ENCODE assay signal across 1 cellular context in the genomic region with DNA sequence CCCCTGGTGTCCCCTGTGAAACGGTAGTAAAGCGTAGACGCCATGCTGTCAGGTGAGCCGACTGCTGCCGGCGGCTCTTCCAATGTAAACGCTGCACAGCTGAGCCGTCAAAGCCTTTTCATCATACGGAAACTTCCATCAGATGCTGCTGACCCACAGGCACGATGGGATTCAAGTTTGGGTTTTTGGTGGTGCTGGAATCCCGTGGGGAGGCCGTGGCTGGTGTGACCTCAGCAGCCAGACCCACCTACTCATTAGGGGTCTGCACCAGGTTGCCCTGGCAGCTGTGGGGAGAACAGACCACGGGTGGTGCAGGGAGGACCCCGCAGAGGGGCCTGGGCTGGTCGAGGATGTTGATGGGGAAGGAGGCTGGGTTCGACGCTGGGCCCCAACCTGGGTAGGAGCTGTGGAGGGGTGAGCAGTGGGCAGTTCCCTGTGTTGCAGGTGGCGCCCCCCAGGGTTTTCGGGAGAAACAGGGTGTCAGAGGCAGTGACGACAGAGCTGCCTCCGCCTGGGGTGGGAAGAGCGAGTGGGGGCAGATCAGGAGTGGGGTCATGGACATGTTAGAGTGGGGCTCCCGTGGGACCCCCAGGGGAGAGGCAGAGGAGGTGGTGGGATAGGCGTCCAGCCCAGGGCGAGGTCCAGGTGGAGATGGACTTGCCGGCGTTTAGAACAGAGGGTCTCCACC.
TF ChIP-seq lines count a peak whose summit lies in the region.

No MANE protein-coding gene starts in this region.

TF ChIP-seq in H1, 55 proteins besides CTCF, POLR2A, EP300 and RAD21:
- no peak for TF ChIP-seq BCL11A (IDR thresholded peaks at IDR 0.05; ENCODE audit: low read depth in 2 of 2, low read length in 2 of 2)
- TF ChIP-seq, protein P1, sequence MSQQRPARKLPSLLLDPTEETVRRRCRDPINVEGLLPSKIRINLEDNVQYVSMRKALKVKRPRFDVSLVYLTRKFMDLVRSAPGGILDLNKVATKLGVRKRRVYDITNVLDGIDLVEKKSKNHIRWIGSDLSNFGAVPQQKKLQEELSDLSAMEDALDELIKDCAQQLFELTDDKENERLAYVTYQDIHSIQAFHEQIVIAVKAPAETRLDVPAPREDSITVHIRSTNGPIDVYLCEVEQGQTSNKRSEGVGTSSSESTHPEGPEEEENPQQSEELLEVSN (IDR thresholded peaks at IDR 0.05) = no peak
- TF ChIP-seq BACH1 (IDR thresholded peaks at IDR 0.05; ENCODE audit: low read length) = no peak
- no peak for TF ChIP-seq ZNF274 (IDR thresholded peaks at IDR 0.05; ENCODE audit: borderline replicate concordance, extremely low read depth, low read length)
- no peak for TF ChIP-seq SP4 (IDR thresholded peaks at IDR 0.05; ENCODE audit: low read length)
- TF ChIP-seq CHD2 (IDR thresholded peaks at IDR 0.05; ENCODE audit: low read length) = no peak
- TF ChIP-seq SUZ12 (IDR thresholded peaks at IDR 0.05; ENCODE audit: low read length) = no peak
- TF ChIP-seq ASH2L (IDR thresholded peaks at IDR 0.05; ENCODE audit: low read length) = no peak
- TF ChIP-seq, protein P2, sequence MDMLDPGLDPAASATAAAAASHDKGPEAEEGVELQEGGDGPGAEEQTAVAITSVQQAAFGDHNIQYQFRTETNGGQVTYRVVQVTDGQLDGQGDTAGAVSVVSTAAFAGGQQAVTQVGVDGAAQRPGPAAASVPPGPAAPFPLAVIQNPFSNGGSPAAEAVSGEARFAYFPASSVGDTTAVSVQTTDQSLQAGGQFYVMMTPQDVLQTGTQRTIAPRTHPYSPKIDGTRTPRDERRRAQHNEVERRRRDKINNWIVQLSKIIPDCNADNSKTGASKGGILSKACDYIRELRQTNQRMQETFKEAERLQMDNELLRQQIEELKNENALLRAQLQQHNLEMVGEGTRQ (IDR thresholded peaks at IDR 0.05; ENCODE audit: low read length) = no peak
- TF ChIP-seq JUND (IDR thresholded peaks at IDR 0.05; ENCODE audit: low read length) = no peak
- no peak for TF ChIP-seq SIRT6 (IDR thresholded peaks at IDR 0.05; ENCODE audit: low read length)
- TF ChIP-seq BRCA1 (IDR thresholded peaks at IDR 0.05; ENCODE audit: low read depth, low read length) = no peak
- TF ChIP-seq, protein P3, sequence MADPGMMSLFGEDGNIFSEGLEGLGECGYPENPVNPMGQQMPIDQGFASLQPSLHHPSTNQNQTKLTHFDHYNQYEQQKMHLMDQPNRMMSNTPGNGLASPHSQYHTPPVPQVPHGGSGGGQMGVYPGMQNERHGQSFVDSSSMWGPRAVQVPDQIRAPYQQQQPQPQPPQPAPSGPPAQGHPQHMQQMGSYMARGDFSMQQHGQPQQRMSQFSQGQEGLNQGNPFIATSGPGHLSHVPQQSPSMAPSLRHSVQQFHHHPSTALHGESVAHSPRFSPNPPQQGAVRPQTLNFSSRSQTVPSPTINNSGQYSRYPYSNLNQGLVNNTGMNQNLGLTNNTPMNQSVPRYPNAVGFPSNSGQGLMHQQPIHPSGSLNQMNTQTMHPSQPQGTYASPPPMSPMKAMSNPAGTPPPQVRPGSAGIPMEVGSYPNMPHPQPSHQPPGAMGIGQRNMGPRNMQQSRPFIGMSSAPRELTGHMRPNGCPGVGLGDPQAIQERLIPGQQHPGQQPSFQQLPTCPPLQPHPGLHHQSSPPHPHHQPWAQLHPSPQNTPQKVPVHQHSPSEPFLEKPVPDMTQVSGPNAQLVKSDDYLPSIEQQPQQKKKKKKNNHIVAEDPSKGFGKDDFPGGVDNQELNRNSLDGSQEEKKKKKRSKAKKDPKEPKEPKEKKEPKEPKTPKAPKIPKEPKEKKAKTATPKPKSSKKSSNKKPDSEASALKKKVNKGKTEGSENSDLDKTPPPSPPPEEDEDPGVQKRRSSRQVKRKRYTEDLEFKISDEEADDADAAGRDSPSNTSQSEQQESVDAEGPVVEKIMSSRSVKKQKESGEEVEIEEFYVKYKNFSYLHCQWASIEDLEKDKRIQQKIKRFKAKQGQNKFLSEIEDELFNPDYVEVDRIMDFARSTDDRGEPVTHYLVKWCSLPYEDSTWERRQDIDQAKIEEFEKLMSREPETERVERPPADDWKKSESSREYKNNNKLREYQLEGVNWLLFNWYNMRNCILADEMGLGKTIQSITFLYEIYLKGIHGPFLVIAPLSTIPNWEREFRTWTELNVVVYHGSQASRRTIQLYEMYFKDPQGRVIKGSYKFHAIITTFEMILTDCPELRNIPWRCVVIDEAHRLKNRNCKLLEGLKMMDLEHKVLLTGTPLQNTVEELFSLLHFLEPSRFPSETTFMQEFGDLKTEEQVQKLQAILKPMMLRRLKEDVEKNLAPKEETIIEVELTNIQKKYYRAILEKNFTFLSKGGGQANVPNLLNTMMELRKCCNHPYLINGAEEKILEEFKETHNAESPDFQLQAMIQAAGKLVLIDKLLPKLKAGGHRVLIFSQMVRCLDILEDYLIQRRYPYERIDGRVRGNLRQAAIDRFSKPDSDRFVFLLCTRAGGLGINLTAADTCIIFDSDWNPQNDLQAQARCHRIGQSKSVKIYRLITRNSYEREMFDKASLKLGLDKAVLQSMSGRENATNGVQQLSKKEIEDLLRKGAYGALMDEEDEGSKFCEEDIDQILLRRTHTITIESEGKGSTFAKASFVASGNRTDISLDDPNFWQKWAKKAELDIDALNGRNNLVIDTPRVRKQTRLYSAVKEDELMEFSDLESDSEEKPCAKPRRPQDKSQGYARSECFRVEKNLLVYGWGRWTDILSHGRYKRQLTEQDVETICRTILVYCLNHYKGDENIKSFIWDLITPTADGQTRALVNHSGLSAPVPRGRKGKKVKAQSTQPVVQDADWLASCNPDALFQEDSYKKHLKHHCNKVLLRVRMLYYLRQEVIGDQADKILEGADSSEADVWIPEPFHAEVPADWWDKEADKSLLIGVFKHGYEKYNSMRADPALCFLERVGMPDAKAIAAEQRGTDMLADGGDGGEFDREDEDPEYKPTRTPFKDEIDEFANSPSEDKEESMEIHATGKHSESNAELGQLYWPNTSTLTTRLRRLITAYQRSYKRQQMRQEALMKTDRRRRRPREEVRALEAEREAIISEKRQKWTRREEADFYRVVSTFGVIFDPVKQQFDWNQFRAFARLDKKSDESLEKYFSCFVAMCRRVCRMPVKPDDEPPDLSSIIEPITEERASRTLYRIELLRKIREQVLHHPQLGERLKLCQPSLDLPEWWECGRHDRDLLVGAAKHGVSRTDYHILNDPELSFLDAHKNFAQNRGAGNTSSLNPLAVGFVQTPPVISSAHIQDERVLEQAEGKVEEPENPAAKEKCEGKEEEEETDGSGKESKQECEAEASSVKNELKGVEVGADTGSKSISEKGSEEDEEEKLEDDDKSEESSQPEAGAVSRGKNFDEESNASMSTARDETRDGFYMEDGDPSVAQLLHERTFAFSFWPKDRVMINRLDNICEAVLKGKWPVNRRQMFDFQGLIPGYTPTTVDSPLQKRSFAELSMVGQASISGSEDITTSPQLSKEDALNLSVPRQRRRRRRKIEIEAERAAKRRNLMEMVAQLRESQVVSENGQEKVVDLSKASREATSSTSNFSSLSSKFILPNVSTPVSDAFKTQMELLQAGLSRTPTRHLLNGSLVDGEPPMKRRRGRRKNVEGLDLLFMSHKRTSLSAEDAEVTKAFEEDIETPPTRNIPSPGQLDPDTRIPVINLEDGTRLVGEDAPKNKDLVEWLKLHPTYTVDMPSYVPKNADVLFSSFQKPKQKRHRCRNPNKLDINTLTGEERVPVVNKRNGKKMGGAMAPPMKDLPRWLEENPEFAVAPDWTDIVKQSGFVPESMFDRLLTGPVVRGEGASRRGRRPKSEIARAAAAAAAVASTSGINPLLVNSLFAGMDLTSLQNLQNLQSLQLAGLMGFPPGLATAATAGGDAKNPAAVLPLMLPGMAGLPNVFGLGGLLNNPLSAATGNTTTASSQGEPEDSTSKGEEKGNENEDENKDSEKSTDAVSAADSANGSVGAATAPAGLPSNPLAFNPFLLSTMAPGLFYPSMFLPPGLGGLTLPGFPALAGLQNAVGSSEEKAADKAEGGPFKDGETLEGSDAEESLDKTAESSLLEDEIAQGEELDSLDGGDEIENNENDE (IDR thresholded peaks at IDR 0.05; ENCODE audit: insufficient replicate concordance, low read length) = no peak
TF ChIP-seq in H1: peak in this region for 0.
